ENCODE assay signal across 8 cellular contexts in the genomic region with DNA sequence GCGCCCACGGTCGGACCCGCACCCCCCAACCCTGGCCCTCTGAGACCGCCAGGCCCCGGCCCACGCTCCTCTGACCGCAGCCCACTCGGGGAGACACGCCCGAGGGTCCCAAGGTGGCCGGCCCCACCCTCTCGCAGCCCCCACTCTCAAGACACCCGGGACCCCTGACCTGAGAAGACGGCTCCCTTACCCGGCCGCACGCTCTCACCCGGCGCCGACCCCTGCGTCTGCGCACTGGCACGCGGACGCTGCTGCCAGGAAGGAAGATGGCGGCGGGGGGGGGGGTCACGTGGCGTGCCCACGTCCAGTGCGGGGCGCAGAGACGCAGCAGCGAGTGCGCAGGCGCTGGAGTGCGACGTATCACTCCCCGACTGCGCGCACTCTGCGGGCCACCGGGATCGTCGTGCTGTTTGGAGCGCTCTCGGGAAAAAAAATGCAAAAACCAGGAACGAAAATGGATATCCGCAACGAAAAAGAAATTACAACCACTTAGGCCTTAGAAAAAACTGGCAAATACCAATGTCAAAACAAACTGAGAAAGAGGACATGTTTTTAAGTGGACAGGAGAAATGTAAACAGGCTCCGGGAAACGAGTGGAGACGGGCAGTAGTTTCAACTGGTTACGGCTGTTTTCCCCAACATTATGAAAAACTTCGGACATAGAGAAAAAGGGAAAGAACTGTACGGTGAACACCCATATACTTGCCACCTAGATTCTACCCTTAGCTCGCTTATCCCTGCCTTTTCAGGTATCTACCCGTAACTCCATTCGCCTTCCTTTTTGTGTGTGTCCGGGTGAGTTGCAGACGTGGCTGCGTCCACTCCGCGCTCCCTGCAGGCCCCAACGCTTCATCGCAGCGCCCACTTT. TPM values are rescaled to one million over a fixed set of nuclear protein-coding genes. Genes with fewer than 3 reads are reported as not detected.
DNase-seq lines count a peak whose midpoint lies in the region; ATAC-seq lines count a peak whose summit lies in the region.

A gene (minus strand): TSS at position 236 of the 868 bp plus-strand sequence. CDS start 902 bp downstream, outside the sequence.

- peak within 1 kb of the TSS; percentile 94 for H3K27ac Mint-ChIP-seq in dendritic cell treated with granulocyte-macrophage colony-stimulating factor and Interleukin-4, amounts not matched to agents 40 ng/mL and 50 ng/mL, for 4 days

- ATAC-seq in GM19372 (IDR thresholded peaks at IDR 0.05; ENCODE audit: low read depth, unreplicated experiment): peak; percentile 60
- ATAC-seq in HG03571 (IDR thresholded peaks at IDR 0.05; ENCODE audit: unreplicated experiment): peak; percentile 38
- peak; percentile 79 for ATAC-seq in left lobe of liver

- no peaks in the 10 kb centered on the region for H3K9me3 Mint-ChIP-seq in dendritic cell treated with granulocyte-macrophage colony-stimulating factor and Interleukin-4, amounts not matched to agents 40 ng/mL and 50 ng/mL, for 4 days

- no peaks in the 10 kb centered on the region for H3K27me3 ChIP-seq in BLaER1

- peak within 1 kb of the TSS; percentile 94 for H3K4me3 Mint-ChIP-seq in dendritic cell treated with granulocyte-macrophage colony-stimulating factor and Interleukin-4, amounts not matched to agents 40 ng/mL and 50 ng/mL, for 4 days

- intact Hi-C loops in dendritic cell treated with granulocyte-macrophage colony-stimulating factor and Interleukin-4, amounts not matched to agents 40 ng/mL and 50 ng/mL, for 4 days (cut with micrococcal nuclease): no loop called here

- peaks cover 54% of the 10 kb centered on the region for H3K36me3 ChIP-seq in BLaER1

- H4K20me1 ChIP-seq in BLaER1: peaks cover 49% of the 10 kb centered on the region

- peak within 1 kb of the TSS; percentile 92 for H3K4me2 ChIP-seq in BLaER1

- H3K27me3 Mint-ChIP-seq in dendritic cell treated with granulocyte-macrophage colony-stimulating factor and Interleukin-4, amounts not matched to agents 40 ng/mL and 50 ng/mL, for 4 days: no peaks in the 10 kb centered on the region

- H3K4me3 ChIP-seq in BLaER1: peak within 1 kb of the TSS; percentile 99

- peaks cover 54% of the 10 kb centered on the region for H3K4me1 ChIP-seq in BLaER1

- DNase-seq in NCI-H82 (lab: John Stamatoyannopoulos, UW): peak; percentile 92
- peak; percentile 92 to 93 for DNase-seq in activated CD4-positive, alpha-beta T cell treated with anti-CD3 and anti-CD28 coated beads, Interleukin-2, amount 50 U/mL, for 4 hours
- peak; percentile 95 for DNase-seq in left lobe of liver (ENCODE audit: low spot score)
- DNase-seq in stimulated activated CD4-positive, alpha-beta T cell treated with anti-CD3 and anti-CD28 coated beads, Interleukin-2, amount 100 ng/mL, for 24 hours: peak; percentile 95

- peaks cover 54% of the 10 kb centered on the region for H3K4me1 Mint-ChIP-seq in dendritic cell treated with granulocyte-macrophage colony-stimulating factor and Interleukin-4, amounts not matched to agents 40 ng/mL and 50 ng/mL, for 4 days (ENCODE audit: low read depth)

- H3K9ac ChIP-seq in BLaER1: peak within 1 kb of the TSS; percentile 96

- H3K9me3 ChIP-seq in BLaER1: no peaks in the 10 kb centered on the region

- H3K27ac ChIP-seq in BLaER1: peak within 1 kb of the TSS; percentile 93

- H3K36me3 Mint-ChIP-seq in dendritic cell treated with granulocyte-macrophage colony-stimulating factor and Interleukin-4, amounts not matched to agents 40 ng/mL and 50 ng/mL, for 4 days (ENCODE audit: low read depth): peaks cover 75% of the 10 kb centered on the region

RNA-seq across cellular contexts. Expression of the gene that starts here (rescaled TPM):
- total RNA-seq in left lobe of liver: 31.1 TPM

Comparison
In these comparisons a context has a peak if more than half of its experiments do, and no peak if none do; other contexts are left out.
1. Peak in every context shown above with its lines: DNase-seq, ATAC-seq, H3K4me3 ChIP-seq and H3K27ac ChIP-seq.